Comparison of ENCODE assay signal across 30 cellular contexts in the genomic region with DNA sequence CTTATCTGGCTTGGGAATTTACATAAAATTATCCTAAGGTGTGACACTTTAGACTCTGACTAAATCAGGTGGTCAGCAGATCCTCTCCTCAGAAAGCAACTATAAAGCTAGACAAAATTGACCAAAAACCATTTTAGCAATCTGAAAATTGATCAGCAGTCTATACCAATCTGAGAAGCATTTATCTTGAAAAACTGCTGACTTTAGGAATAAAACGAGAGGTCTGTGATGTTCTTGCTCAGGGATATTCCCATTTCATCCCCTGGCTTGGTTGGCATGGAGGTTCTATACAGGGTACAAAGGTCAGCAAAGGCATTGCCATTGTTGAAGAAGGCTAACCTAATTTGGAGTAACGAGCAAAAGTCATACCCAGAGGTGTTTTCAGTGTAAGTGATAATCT. TPM values are rescaled to one million over a fixed set of nuclear protein-coding genes. Genes with fewer than 3 reads are reported as not detected.
A peak's percentile ranks its signal among the peaks of the same experiment; 100 is the strongest.
DNase-seq lines count a peak whose midpoint lies in the region; ATAC-seq, FAIRE-seq and TF ChIP-seq lines count a peak whose summit lies in the region.
"Had no signal": no experiment of that assay in that cellular context is flagged by ENCODE, and none has a peak within 500 bp of the region (broad histone marks: within the 10 kb centered on the region; RNA-seq: fewer than 3 reads in every experiment).

No MANE protein-coding gene starts in this region.

- no peak for FAIRE-seq in HepG2 (lab: Jason Lieb, UNC)
- FAIRE-seq in bronchial epithelial cell (lab: Jason Lieb, UNC), result peak; percentile 28
- FAIRE-seq: GM12878, GM12892, GM18507, GM19239 had no signal

- TF ChIP-seq POLR2A in HepG2 (IDR thresholded peaks at IDR 0.05; ENCODE audit: insufficient read depth in 1 of 2, low read depth in 2 of 2, low read length in 2 of 2) (no peak), right lobe of liver (IDR thresholded peaks at IDR 0.05) (no peak)

- H3K27ac ChIP-seq in HepG2 (ENCODE audit: extremely low read length, insufficient read depth, low read length), result no peak overlapping the region
- no peak overlapping the region for H3K27ac ChIP-seq in right lobe of liver
- H3K27ac ChIP-seq: 22Rv1, BLaER1 had no signal

- no peak for DNase-seq in HepG2 (ENCODE audit: low spot score)
- DNase-seq in right lobe of liver, result no peak
- no peak for DNase-seq in bronchial epithelial cell (ENCODE audit: low read depth)
- DNase-seq in effector CD4-positive, alpha-beta T cell, result no peak
- DNase-seq in NCI-H2081 treated with DMSO at 0.1 percent for 48 hours (lab: John Stamatoyannopoulos, UW), result no peak
- DNase-seq: ACHN; BE2C; C1 segment of cervical spinal cord; CD4-positive, alpha-beta memory T cell; CD4-positive, CD25-positive, alpha-beta regulatory T cell; CD8-positive, alpha-beta memory T cell; COR-L47; DMS 273 treated with DMSO at 0.1 percent for 48 hours; DMS153; DMS53; DMS79; DND-41; EL; GDM1 had no signal

- H3K27me3 ChIP-seq in HepG2 (ENCODE audit: control insufficient read depth in 1 of 2, insufficient read depth in 2 of 2, low read length in 2 of 2) (no peaks in the 10 kb centered on the region), right lobe of liver (no peaks in the 10 kb centered on the region), bronchial epithelial cell (ENCODE audit: control insufficient read depth, insufficient read depth, low read length) (no peaks in the 10 kb centered on the region)
- H3K27me3 ChIP-seq: BE2C, BLaER1 had no signal

- TF ChIP-seq EP300 in HepG2 (IDR thresholded peaks at IDR 0.05; ENCODE audit: low read depth in 2 of 2, low read length in 2 of 2), result no peak
- TF ChIP-seq EP300 in HepG2 (CRISPR knock-in tag; IDR thresholded peaks at IDR 0.05; ENCODE audit: borderline replicate concordance), result no peak

- in situ Hi-C loops in HepG2 (cut with HindIII; ENCODE audit: extremely low pct_ligation_motif_present, low pct_unique_long_range_greater_than_20kb), result no loop called here

- H3K9ac ChIP-seq in HepG2 (ENCODE audit: insufficient read depth, low read depth, low read length), result no peak overlapping the region
- H3K9ac ChIP-seq: BLaER1 had no signal

- intact Hi-C loops in HepG2 (cut with micrococcal nuclease; ENCODE audit: unreplicated experiment) (no loop called here), right lobe of liver (cut with DNase I) (no loop called here)

- no peaks in the 10 kb centered on the region for H4K20me1 ChIP-seq in HepG2 (ENCODE audit: insufficient read depth, low read length)
- H4K20me1 ChIP-seq: BLaER1 had no signal

- H3K9me3 ChIP-seq in HepG2 (ENCODE audit: low read length) (no peaks in the 10 kb centered on the region), right lobe of liver (no peaks in the 10 kb centered on the region)
- H3K9me3 ChIP-seq: BE2C had no signal

- TF ChIP-seq CTCF in HepG2 (CRISPR knock-in tag; IDR thresholded peaks at IDR 0.05) (no peak), right lobe of liver (IDR thresholded peaks at IDR 0.05) (no peak), bronchial epithelial cell (IDR thresholded peaks at IDR 0.05; ENCODE audit: insufficient read depth, low read length, severe bottlenecking) (no peak)

- H3K36me3 ChIP-seq in HepG2 (replicated peaks in 1 of 2; ENCODE audit: control insufficient read depth in 1 of 2, insufficient read depth in 2 of 2, low read length in 2 of 2) (no peaks in the 10 kb centered on the region), right lobe of liver (no peaks in the 10 kb centered on the region), bronchial epithelial cell (ENCODE audit: control insufficient read depth, insufficient read depth, low read length) (no peaks in the 10 kb centered on the region)
- H3K36me3 ChIP-seq: BE2C, BLaER1 had no signal

- no peaks in the 10 kb centered on the region for H3K4me1 ChIP-seq in HepG2 (ENCODE audit: insufficient read depth, low read length)
- no peaks in the 10 kb centered on the region for H3K4me1 ChIP-seq in right lobe of liver
- H3K4me1 ChIP-seq: BE2C, BLaER1 had no signal

- ATAC-seq in HepG2 (no peak), right lobe of liver (no peak)
- ATAC-seq: GM12878 had no signal

- 0% methylated on average over 2 of the region's 2 CpGs for WGBS in HepG2 (ENCODE audit: low lambda C conversion rate)
- WGBS in right lobe of liver (ENCODE audit: insufficient coverage, low coverage, low lambda C conversion rate, missing lambda C conversion rate), result 45% methylated on average over 2 of the region's 2 CpGs

- H3K4me3 ChIP-seq in HepG2 (replicated peaks in 1 of 3; ENCODE audit: insufficient read depth in 1 of 3, low read depth in 2 of 3, low read length in 3 of 3), result no peak overlapping the region
- no peak overlapping the region for H3K4me3 ChIP-seq in right lobe of liver
- H3K4me3 ChIP-seq in bronchial epithelial cell (ENCODE audit: low read depth, low read length), result no peak overlapping the region
- H3K4me3 ChIP-seq: BLaER1, GM12878 had no signal

- POLR2A ChIA-PET in HepG2 (lab: Yijun Ruan, JAX), result no interaction called here

- no peak overlapping the region for H3K4me2 ChIP-seq in HepG2 (ENCODE audit: low read depth, low read length)
- H3K4me2 ChIP-seq: BLaER1 had no signal

- TF ChIP-seq RAD21 in HepG2 (CRISPR knock-in tag; IDR thresholded peaks at IDR 0.05), result no peak

- BruUV-seq in HepG2 (replicated peaks; lab: Mats Ljungman, UMichigan), result no TSS peak

- H2AFZ ChIP-seq in HepG2 (ENCODE audit: low read length), result no peak overlapping the region

- H3K79me2 ChIP-seq in HepG2 (ENCODE audit: insufficient read depth, low read length), result no peaks in the 10 kb centered on the region

- CTCF ChIA-PET in HepG2 (lab: Yijun Ruan, JAX; ENCODE audit: low intra/inter-chr PET ratio, low total read pairs), result no interaction called here

TF ChIP-seq in HepG2, 621 proteins besides CTCF, POLR2A, EP300 and RAD21:
- TF ChIP-seq PAF1 (CRISPR knock-in tag; IDR thresholded peaks at IDR 0.05) (no peak), MAFK (conservative IDR thresholded peaks at IDR 0.05 in 1 of 2, IDR thresholded peaks at IDR 0.05 in 1 of 2; ENCODE audit: low read length in 2 of 2) (peak; percentile 50 to 79; a peak in 3 of 4 replicates), MAFF (IDR thresholded peaks at IDR 0.05; ENCODE audit: low read depth, low read length) (peak; percentile 75; the same call in 1 of the 2 replicates)
TF ChIP-seq in HepG2: peak in this region for 2.

RNA-seq across cellular contexts. Expression of gene SPINK5, which starts 11.7 kb away (rescaled TPM):
- total RNA-seq in HepG2 (2016; rRNA removed; fragmentation: Illumina TruSeq; extraction: Trizol) (not detected in 2 replicates), right lobe of liver (under 1 TPM in 2 of 6 experiments, not detected in 4; 0.10 to 0.26 TPM), bronchial epithelial cell (8.4 and 151 TPM in 2 replicates)
- total RNA-seq in HepG2 (2016; cell fraction: cytosol; rRNA removed; fragmentation: Illumina TruSeq; extraction: Trizol; ENCODE audit: low read depth), result not detected in 2 replicates
- total RNA-seq in HepG2 (2016; cell fraction: insoluble cytoplasmic fraction; rRNA removed; fragmentation: Illumina TruSeq; extraction: Trizol), result not detected in 2 replicates
- not detected in 2 replicates for total RNA-seq in HepG2 (2016; cell fraction: membrane; rRNA removed; fragmentation: Illumina TruSeq; extraction: Trizol)
- total RNA-seq in HepG2 (2016; cell fraction: nucleus; rRNA removed; fragmentation: Illumina TruSeq; extraction: Trizol), result not detected in 2 replicates
- 0.01 and 0.03 TPM in 2 replicates for polyA plus RNA-seq in HepG2 (2011; rRNA removed)
- not detected in 2 replicates for polyA plus RNA-seq in HepG2 (2011; cell fraction: cytosol; rRNA removed)
- 0.07 TPM in 1 of 2 replicates, not detected in the other for polyA plus RNA-seq in HepG2 (2011; cell fraction: nucleus; rRNA removed)
- not detected in 2 replicates for polyA plus RNA-seq in HepG2 (2012)
- not detected in 2 replicates for polyA plus RNA-seq in HepG2 (2016; cell fraction: cytosol; fragmentation: Illumina TruSeq; extraction: Trizol; ENCODE audit: low read depth)
- polyA plus RNA-seq in HepG2 (2016; cell fraction: insoluble cytoplasmic fraction; fragmentation: Illumina TruSeq; extraction: Trizol; ENCODE audit: low read depth), result not detected in 2 replicates
- polyA plus RNA-seq in HepG2 (2016; cell fraction: membrane; fragmentation: Illumina TruSeq; extraction: Trizol; ENCODE audit: low read depth), result not detected in 2 replicates
- polyA plus RNA-seq in HepG2 (2016; cell fraction: nucleus; fragmentation: Illumina TruSeq; extraction: Trizol; ENCODE audit: insufficient read depth, low read depth), result not detected in 2 replicates
- polyA minus RNA-seq in HepG2 (2011; rRNA and poly(A)+ RNA removed; ENCODE audit: low replicate concordance), result 1.8 TPM in 1 of 2 replicates, not detected in the other
- polyA minus RNA-seq in HepG2 (2011; cell fraction: cytosol; rRNA and poly(A)+ RNA removed), result not detected in 2 replicates
- 0.12 TPM in 1 of 2 replicates, not detected in the other for polyA minus RNA-seq in HepG2 (2011; cell fraction: nucleus; rRNA and poly(A)+ RNA removed)
- total RNA-seq: A673; CD4-positive, alpha-beta memory T cell; CD4-positive, CD25-positive, alpha-beta regulatory T cell; CD8-positive, alpha-beta memory T cell; Daoy; G401 had no signal
- polyA plus RNA-seq: AG04450; CD14-positive monocyte; CD4-positive, alpha-beta memory T cell; CD4-positive, CD25-positive, alpha-beta regulatory T cell; CD8-positive, alpha-beta memory T cell had no signal
